ENCODE assay signal across 20 cellular contexts in genomic region chr3:146139586-146140110, GRCh38. TPM values are rescaled to one million over a fixed set of nuclear protein-coding genes. Genes with fewer than 3 reads are reported as not detected.
A peak's percentile ranks its signal among the peaks of the same experiment; 100 is the strongest.
DNase-seq lines count a peak whose midpoint lies in the region; ATAC-seq and TF ChIP-seq lines count a peak whose summit lies in the region.
"Had no signal": no experiment of that assay in that cellular context is flagged by ENCODE, and none has a peak within 500 bp of the region (broad histone marks: within the 10 kb centered on the region; RNA-seq: fewer than 3 reads in every experiment).

No MANE protein-coding gene starts in this region.

- no peak for TF ChIP-seq POLR2A in stomach (IDR thresholded peaks at IDR 0.05)

- H3K9me3 ChIP-seq in muscle layer of colon (ENCODE audit: low read length) (no peaks in the 10 kb centered on the region), stomach (no peaks in the 10 kb centered on the region)
- H3K9me3 ChIP-seq: MG63 had no signal

- peaks cover 67% of the 10 kb centered on the region for H3K4me1 ChIP-seq in muscle layer of colon (ENCODE audit: insufficient read depth, low read length)
- H3K4me1 ChIP-seq in stomach: peaks cover 0 to 61% (median 30%) of the 10 kb centered on the region in 4 donors

- ATAC-seq in natural killer cell treated with Interleukin-12 subunit alpha and Interleukin-12 subunit beta and Interleukin-15 and Interleukin-18, amount 100 ng/mL, for 72 hours: no peak
- ATAC-seq in GM21825 (IDR thresholded peaks at IDR 0.05; ENCODE audit: unreplicated experiment) (no peak), GM19324 (IDR thresholded peaks at IDR 0.05; ENCODE audit: low FRiP score, unreplicated experiment) (no peak)

- no peaks in the 10 kb centered on the region for H3K27me3 Mint-ChIP-seq in natural killer cell treated with Interleukin-12 subunit alpha and Interleukin-12 subunit beta and Interleukin-15 and Interleukin-18, amount 100 ng/mL, for 72 hours
- H3K27me3 Mint-ChIP-seq: CD4-positive, CD25-positive, alpha-beta regulatory T cell had no signal

- peak overlapping the region; percentile 12 for H3K27ac ChIP-seq in muscle layer of colon (ENCODE audit: low read depth, low read length)
- H3K27ac ChIP-seq in stomach: peak overlapping the region in 3 of 5 donors; percentile 16 to 43 (median 30)
- H3K27ac ChIP-seq: KMS-11, PC-9 had no signal

- no peak overlapping the region for H3K9ac ChIP-seq in muscle layer of colon (ENCODE audit: low read length)
- H3K9ac ChIP-seq: KMS-11 had no signal

- no peaks in the 10 kb centered on the region for H3K27me3 ChIP-seq in muscle layer of colon (ENCODE audit: control insufficient read depth in 1 of 2, insufficient read depth in 2 of 2, low read length in 2 of 2)
- no peaks in the 10 kb centered on the region for H3K27me3 ChIP-seq in stomach
- H3K27me3 ChIP-seq: MG63 had no signal

- WGBS in stomach, 5 donors: 55 to 80% (median 77%) methylated on average over 3 of the region's 3 CpGs

- H3K9me3 Mint-ChIP-seq in natural killer cell treated with Interleukin-12 subunit alpha and Interleukin-12 subunit beta and Interleukin-15 and Interleukin-18, amount 100 ng/mL, for 72 hours: no peaks in the 10 kb centered on the region
- H3K9me3 Mint-ChIP-seq: CD4-positive, CD25-positive, alpha-beta regulatory T cell; HFFc6 had no signal

- DNase-seq in EH (ENCODE audit: low read depth) (peak; percentile 54), astrocyte of the hippocampus (ENCODE audit: low read depth, low spot score) (peak; percentile 35), stomach (no peak), inferior parietal cortex (ENCODE audit: extremely low spot score) (no peak)
- no peak for DNase-seq in natural killer cell treated with Interleukin-12 subunit alpha and Interleukin-12 subunit beta and Interleukin-15 and Interleukin-18, amount 100 ng/mL, for 72 hours (ENCODE audit: low spot score)
- DNase-seq: CD4-positive, CD25-positive, alpha-beta regulatory T cell; DMS79; GDM1; HFFc6; MG63; NCI-H1105 treated with DMSO at 0.1 percent for 48 hours; NCI-H1930; NCI-H2171; NCI-H446 treated with DMSO at 0.1 percent for 48 hours; NCI-H748 treated with DMSO at 0.1 percent for 48 hours; PC-9 had no signal

- intact Hi-C loops in stomach (cut with DNase I; ENCODE audit: low total_unique reads): no loop called here

- no peak overlapping the region for H3K4me3 Mint-ChIP-seq in natural killer cell treated with Interleukin-12 subunit alpha and Interleukin-12 subunit beta and Interleukin-15 and Interleukin-18, amount 100 ng/mL, for 72 hours
- H3K4me3 Mint-ChIP-seq: CD4-positive, CD25-positive, alpha-beta regulatory T cell; HFFc6 had no signal

- no peak overlapping the region for H3K4me3 ChIP-seq in muscle layer of colon (ENCODE audit: low read depth in 1 of 2, low read length in 2 of 2)
- no peak overlapping the region for H3K4me3 ChIP-seq in stomach
- H3K4me3 ChIP-seq: MG63, PC-9 had no signal

- H3K4me1 Mint-ChIP-seq in natural killer cell treated with Interleukin-12 subunit alpha and Interleukin-12 subunit beta and Interleukin-15 and Interleukin-18, amount 100 ng/mL, for 72 hours (ENCODE audit: low read depth in 2 of 2): no peaks in the 10 kb centered on the region
- H3K4me1 Mint-ChIP-seq: CD4-positive, CD25-positive, alpha-beta regulatory T cell had no signal

- no peak for TF ChIP-seq EP300 in stomach (IDR thresholded peaks at IDR 0.05)

- no peak for TF ChIP-seq CTCF in stomach (IDR thresholded peaks at IDR 0.05)

- H3K36me3 ChIP-seq in muscle layer of colon (ENCODE audit: insufficient read depth, low read length): no peaks in the 10 kb centered on the region
- no peaks in the 10 kb centered on the region for H3K36me3 ChIP-seq in stomach

- no peak overlapping the region for H3K27ac Mint-ChIP-seq in natural killer cell treated with Interleukin-12 subunit alpha and Interleukin-12 subunit beta and Interleukin-15 and Interleukin-18, amount 100 ng/mL, for 72 hours
- H3K27ac Mint-ChIP-seq: CD4-positive, CD25-positive, alpha-beta regulatory T cell; HFFc6 had no signal

- H3K36me3 Mint-ChIP-seq in natural killer cell treated with Interleukin-12 subunit alpha and Interleukin-12 subunit beta and Interleukin-15 and Interleukin-18, amount 100 ng/mL, for 72 hours: no peaks in the 10 kb centered on the region
- H3K36me3 Mint-ChIP-seq: CD4-positive, CD25-positive, alpha-beta regulatory T cell had no signal

RNA-seq across cellular contexts. Expression of gene PLOD2, which starts 21.3 kb away (rescaled TPM):
- 10 to 100 TPM; 24.5 to 99.5 (median 57.8) TPM for total RNA-seq in stomach
- polyA plus RNA-seq in stomach: 10 to 100 TPM; 18.1 to 37.0 (median 20.3) TPM
- total RNA-seq in natural killer cell treated with Interleukin-12 subunit alpha and Interleukin-12 subunit beta and Interleukin-15 and Interleukin-18, amount 100 ng/mL, for 72 hours: 1 to 10 TPM; 1.0 to 1.3 TPM
- polyA plus RNA-seq: CD4-positive, CD25-positive, alpha-beta regulatory T cell had no signal

Comparison
In these comparisons a context has a peak if more than half of its experiments do, and no peak if none do; other contexts are left out.
1. DNase-seq: peak in EH (single experiment) and astrocyte of the hippocampus (single experiment); none in stomach (single experiment), inferior parietal cortex (single experiment) and natural killer cell treated with Interleukin-12 subunit alpha and Interleukin-12 subunit beta and Interleukin-15 and Interleukin-18, amount 100 ng/mL, for 72 hours (single experiment).
2. RNA of gene PLOD2, which starts 21.3 kb away (total RNA-seq): 24.5 to 99.5 TPM in stomach; 1.0 to 1.3 TPM in natural killer cell treated with Interleukin-12 subunit alpha and Interleukin-12 subunit beta and Interleukin-15 and Interleukin-18, amount 100 ng/mL, for 72 hours; every median in the first group is over 10 times any median in the second.